In the genomic region with DNA sequence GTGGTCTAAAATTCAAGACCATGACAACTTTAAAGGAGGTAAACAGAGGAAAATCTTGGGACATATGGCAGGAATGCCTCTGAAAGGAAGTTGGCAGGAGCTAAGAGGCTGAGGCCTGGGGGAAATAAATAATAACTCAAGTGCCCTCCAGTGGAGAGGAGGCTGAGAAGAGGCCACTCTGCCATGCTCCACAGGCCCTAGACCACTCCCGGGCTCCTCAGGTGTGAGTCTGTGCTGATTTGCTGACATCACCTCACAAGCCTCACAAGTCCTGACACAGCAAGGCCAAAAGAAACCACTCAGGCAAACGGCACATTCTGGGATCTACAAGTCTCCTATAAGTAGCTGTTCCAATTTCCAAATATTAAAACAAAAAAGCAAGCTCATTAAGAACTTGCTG, we compare ENCODE assay signal across 11 cellular contexts.
DNase-seq lines count a peak whose midpoint lies in the region; ATAC-seq, FAIRE-seq and TF ChIP-seq lines count a peak whose summit lies in the region.
"Had no signal": no experiment of that assay in that cellular context is flagged by ENCODE, and none has a peak within 500 bp of the region (broad histone marks: within the 10 kb centered on the region; RNA-seq: fewer than 3 reads in every experiment).

No MANE protein-coding gene starts in this region.

- no peak overlapping the region for H3K27ac ChIP-seq in foreskin keratinocyte

- H3K4me3 Mint-ChIP-seq in IgD-negative memory B cell, result peak overlapping the region in 3 of 4 donors; percentile 45 to 70 (median 64)

- TF ChIP-seq CTCF in foreskin keratinocyte (conservative IDR thresholded peaks at IDR 0.05) (peak; percentile 16), D721Med (IDR thresholded peaks at IDR 0.05; ENCODE audit: insufficient read depth, missing control alignments) (no peak)

- ATAC-seq in foreskin keratinocyte, result peak; percentile 46
- ATAC-seq in HG02763 (IDR thresholded peaks at IDR 0.05; ENCODE audit: unreplicated experiment), result no peak

- FAIRE-seq in D721Med (lab: Jason Lieb, UNC) (no peak), HTR-8/SVneo (lab: Jason Lieb, UNC) (no peak)
- FAIRE-seq: endometrium, G401.6 had no signal

- no peaks in the 10 kb centered on the region for H3K9me3 Mint-ChIP-seq in IgD-negative memory B cell

- H3K27ac Mint-ChIP-seq in IgD-negative memory B cell, result peak overlapping the region; percentile 76 to 93 (median 88)

- H3K4me1 ChIP-seq in foreskin keratinocyte, result peaks cover 22% of the 10 kb centered on the region

- no peaks in the 10 kb centered on the region for H3K27me3 Mint-ChIP-seq in IgD-negative memory B cell

- peaks cover 2% of the 10 kb centered on the region for H3K36me3 Mint-ChIP-seq in IgD-negative memory B cell

- H3K4me1 Mint-ChIP-seq in IgD-negative memory B cell, result peaks cover 33 to 42% (median 35%) of the 10 kb centered on the region in 3 donors

- no peaks in the 10 kb centered on the region for H3K27me3 ChIP-seq in foreskin keratinocyte

- DNase-seq in COR-L47 (lab: John Stamatoyannopoulos, UW) (peak; percentile 18), OCI-M1 (lab: John Stamatoyannopoulos, UW) (peak; percentile 20), foreskin keratinocyte (peak in 1 of 2 donors; percentile 37), D721Med (ENCODE audit: insufficient read length, low spot score) (no peak), HTR-8/SVneo (ENCODE audit: insufficient read length, low spot score) (no peak)
- DNase-seq in stimulated activated CD4-positive, alpha-beta T cell treated with anti-CD3 and anti-CD28 coated beads, Interleukin-2, amount 100 ng/mL, for 24 hours, result no peak
- DNase-seq: IMR-90 had no signal

Comparison
In these comparisons a context has a peak if more than half of its experiments do, and no peak if none do; other contexts are left out.
1. DNase-seq: peak in COR-L47 (single experiment) and OCI-M1 (single experiment); none in D721Med (single experiment), stimulated activated CD4-positive, alpha-beta T cell treated with anti-CD3 and anti-CD28 coated beads, Interleukin-2, amount 100 ng/mL, for 24 hours (0 of 2) and HTR-8/SVneo (single experiment).